In genomic region chr9:2014148-2014547, GRCh38 we compare ENCODE assay signal across 8 cellular contexts. TPM values are rescaled to one million over a fixed set of nuclear protein-coding genes. Genes with fewer than 3 reads are reported as not detected.
DNase-seq lines count a peak whose midpoint lies in the region; ATAC-seq and TF ChIP-seq lines count a peak whose summit lies in the region.

No MANE protein-coding gene starts in this region.

- peak overlapping the region; percentile 90 for H3K4me2 ChIP-seq in mesendoderm (ENCODE audit: low read length)

- no peak for TF ChIP-seq CTCF in heart right ventricle (IDR thresholded peaks at IDR 0.05)
- no peak for TF ChIP-seq CTCF in brain (conservative IDR thresholded peaks at IDR 0.05)

- peaks cover 28% of the 10 kb centered on the region for H3K27me3 Mint-ChIP-seq in brain

- H3K36me3 Mint-ChIP-seq in brain = no peaks in the 10 kb centered on the region

- H3K4me1 Mint-ChIP-seq in brain = peaks cover 31% of the 10 kb centered on the region

- no peak overlapping the region for H3K18ac ChIP-seq in mesendoderm (ENCODE audit: low read length)

- no peak overlapping the region for H3K4ac ChIP-seq in mesendoderm (ENCODE audit: low read depth, low read length)

- no peaks in the 10 kb centered on the region for H3K79me1 ChIP-seq in mesendoderm (ENCODE audit: low read length)

- 10 to 14% methylated on average over 12 of the region's 12 CpGs for WGBS in heart right ventricle, 2 donors
- no CpG with 5 or more reads among the region's 12 CpGs for WGBS in mesendoderm (ENCODE audit: extremely low coverage, insufficient coverage, low lambda C conversion rate)

- H3K4me3 ChIP-seq in heart right ventricle (peak overlapping the region; percentile 60 to 97 (median 88)), mesendoderm (ENCODE audit: low read length) (peak overlapping the region; percentile 62)

- H3K36me3 ChIP-seq in heart right ventricle (no peaks in the 10 kb centered on the region), mesendoderm (ENCODE audit: control insufficient read depth, insufficient read depth, low read length) (no peaks in the 10 kb centered on the region)

- H2BK15ac ChIP-seq in mesendoderm (replicated peaks; ENCODE audit: low read depth) = no peak overlapping the region

- peak overlapping the region in 4 of 5 experiments; percentile 94 to 100 (median 99) for H3K27ac Mint-ChIP-seq in brain

- H2AK5ac ChIP-seq in mesendoderm (ENCODE audit: low read length) = no peak overlapping the region

- peak overlapping the region; percentile 76 for H3K9ac ChIP-seq in mesendoderm (ENCODE audit: low read length)

- no peaks in the 10 kb centered on the region for H3K9me3 ChIP-seq in heart right ventricle

- no peak overlapping the region for H2BK120ac ChIP-seq in mesendoderm (ENCODE audit: low read depth, low read length)

- H3K27me3 ChIP-seq in heart right ventricle (no peaks in the 10 kb centered on the region), mesendoderm (ENCODE audit: insufficient read depth, low read length, poor library complexity) (peaks cover 13% of the 10 kb centered on the region)

- H3K4me1 ChIP-seq in heart right ventricle (peaks cover 0 to 22% (median 15%) of the 10 kb centered on the region in 9 donors), mesendoderm (ENCODE audit: control insufficient read depth, low read depth, low read length) (peaks cover 2% of the 10 kb centered on the region)

- intact Hi-C loops in heart right ventricle (cut with DNase I) = loop anchor here in 4 of 10 donors (2.0 to 10.0 kb wide), 4 partner anchors 21 to 831 kb away; partner anchors contain the start of gene PUM3 (in 1 of the 4)
- intact Hi-C loops in Right ventricle myocardium superior (cut with DNase I) = no loop called here

- ATAC-seq in heart right ventricle = no peak
- ATAC-seq in Right ventricle myocardium superior (ENCODE audit: poor library complexity) = no peak
- ATAC-seq in HG03520 (IDR thresholded peaks at IDR 0.05; ENCODE audit: unreplicated experiment) = no peak
- no peak for ATAC-seq in HG03025 (IDR thresholded peaks at IDR 0.05; ENCODE audit: low FRiP score, unreplicated experiment)

- no peak overlapping the region for H4K5ac ChIP-seq in mesendoderm (ENCODE audit: low read length)

- no peaks in the 10 kb centered on the region for H3K79me2 ChIP-seq in mesendoderm (ENCODE audit: control insufficient read depth, insufficient read depth, low read length)

- peak overlapping the region; percentile 98 to 100 (median 99) for H3K4me3 Mint-ChIP-seq in brain

- no peak overlapping the region for H2BK5ac ChIP-seq in mesendoderm (ENCODE audit: low read length)

- peak overlapping the region; percentile 48 to 99 (median 97) for H3K27ac ChIP-seq in heart right ventricle
- no peak overlapping the region for H3K27ac ChIP-seq in mesendoderm (ENCODE audit: low read depth, low read length)

- peaks cover 0 to 6% (median 0%) of the 10 kb centered on the region in 5 experiments for H3K9me3 Mint-ChIP-seq in brain

- DNase-seq in heart right ventricle = no peak
- no peak for DNase-seq in Right ventricle myocardium superior
- DNase-seq in mesendoderm = no peak
- no peak for DNase-seq in NCI-H1436 (lab: John Stamatoyannopoulos, UW)
- DNase-seq in NCI-H2081 treated with DMSO at 0.1 percent for 48 hours (lab: John Stamatoyannopoulos, UW) = no peak

- H3K56ac ChIP-seq in mesendoderm (ENCODE audit: low read length) = peak overlapping the region; percentile 82

- no peak overlapping the region for H3K23ac ChIP-seq in mesendoderm (ENCODE audit: low read length)

- no peak overlapping the region for H4K8ac ChIP-seq in mesendoderm (ENCODE audit: low read depth, low read length)

RNA-seq across cellular contexts. Expression of gene SMARCA2, which starts 1.0 kb away (rescaled TPM):
- total RNA-seq in heart right ventricle (100 to 1,000 TPM in 6 of 10 donors, 10 to 100 TPM in 4; 76.1 to 140 (median 114) TPM), Right ventricle myocardium superior (101 TPM)
- polyA plus RNA-seq in heart right ventricle (10 to 100 TPM; 26.5 to 33.1 TPM), brain (ENCODE audit: insufficient read depth, low read depth, low replicate concordance) (46.7 TPM)
- polyA plus RNA-seq in mesendoderm (2013, experiment 1 of 2) = 4.8 TPM
- polyA plus RNA-seq in mesendoderm (2013, experiment 2 of 2) = 5.1 TPM
